18 cellular contexts compared by ENCODE assay signal in the genomic region with DNA sequence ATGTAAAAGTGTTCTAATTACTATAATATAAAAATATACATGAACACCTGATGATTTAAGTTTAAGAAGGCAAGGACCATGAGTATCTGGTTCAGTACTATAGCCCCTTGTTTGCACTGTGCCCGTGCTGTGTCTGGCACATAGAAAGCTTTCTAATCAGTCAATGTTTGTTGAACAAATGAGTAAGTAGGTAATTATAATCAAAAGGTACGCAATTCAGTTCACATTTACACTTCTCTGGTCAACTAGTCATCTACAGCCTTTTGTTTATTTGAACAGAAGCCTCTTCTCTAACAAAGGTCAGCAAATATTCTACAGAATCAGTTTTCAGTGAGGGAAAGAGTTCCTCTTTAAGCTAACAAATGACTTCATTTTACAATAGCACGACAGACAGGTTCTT.
DNase-seq lines count a peak whose midpoint lies in the region; ATAC-seq lines count a peak whose summit lies in the region.
"Had no signal": no experiment of that assay in that cellular context is flagged by ENCODE, and none has a peak within 500 bp of the region (broad histone marks: within the 10 kb centered on the region; RNA-seq: fewer than 3 reads in every experiment).

No MANE protein-coding gene starts in this region.

- peaks cover 6 to 16% of the 10 kb centered on the region in 2 donors for H3K9me3 Mint-ChIP-seq in stimulated activated naive B cell treated with anti-CD40 and anti-IgM and Interleukin-4, amounts not matched to agents 10 μg/mL and 1 μg/mL and 100 μg/mL, for 72 hours
- H3K9me3 Mint-ChIP-seq in CD8-positive, alpha-beta memory T cell = peaks cover 0 to 10% (median 0%) of the 10 kb centered on the region in 5 donors

- H3K4me1 Mint-ChIP-seq in stimulated activated naive B cell treated with anti-CD40 and anti-IgM and Interleukin-4, amounts not matched to agents 10 μg/mL and 1 μg/mL and 100 μg/mL, for 72 hours = no peaks in the 10 kb centered on the region
- H3K4me1 Mint-ChIP-seq in CD8-positive, alpha-beta memory T cell = no peaks in the 10 kb centered on the region
- H3K4me1 Mint-ChIP-seq: IgD-negative memory B cell had no signal

- ATAC-seq in stimulated activated naive B cell treated with anti-CD40 and anti-IgM and Interleukin-4, amounts not matched to agents 10 μg/mL and 1 μg/mL and 100 μg/mL, for 72 hours (replicated peaks) = no peak

- no peak overlapping the region for H3K27ac Mint-ChIP-seq in stimulated activated naive B cell treated with anti-CD40 and anti-IgM and Interleukin-4, amounts not matched to agents 10 μg/mL and 1 μg/mL and 100 μg/mL, for 72 hours
- H3K27ac Mint-ChIP-seq in CD8-positive, alpha-beta memory T cell = no peak overlapping the region
- H3K27ac Mint-ChIP-seq: IgD-negative memory B cell had no signal

- H3K9me3 ChIP-seq in CD8-positive, alpha-beta memory T cell (ENCODE audit: low read length) = no peaks in the 10 kb centered on the region
- H3K9me3 ChIP-seq: Caco-2, SK-N-SH had no signal

- no peaks in the 10 kb centered on the region for H3K36me3 ChIP-seq in CD8-positive, alpha-beta memory T cell (ENCODE audit: insufficient read depth, low read length)
- H3K36me3 ChIP-seq: BLaER1 had no signal

- no peak overlapping the region for H3K27ac ChIP-seq in CD8-positive, alpha-beta memory T cell (ENCODE audit: low read depth, low read length)
- H3K27ac ChIP-seq: BLaER1 had no signal

- H3K4me3 Mint-ChIP-seq in stimulated activated naive B cell treated with anti-CD40 and anti-IgM and Interleukin-4, amounts not matched to agents 10 μg/mL and 1 μg/mL and 100 μg/mL, for 72 hours = no peak overlapping the region
- H3K4me3 Mint-ChIP-seq in CD8-positive, alpha-beta memory T cell = no peak overlapping the region
- H3K4me3 Mint-ChIP-seq: IgD-negative memory B cell had no signal

- no peaks in the 10 kb centered on the region for H3K27me3 Mint-ChIP-seq in stimulated activated naive B cell treated with anti-CD40 and anti-IgM and Interleukin-4, amounts not matched to agents 10 μg/mL and 1 μg/mL and 100 μg/mL, for 72 hours
- peaks cover 0 to 17% of the 10 kb centered on the region in 2 donors for H3K27me3 Mint-ChIP-seq in CD8-positive, alpha-beta memory T cell
- H3K27me3 Mint-ChIP-seq: IgD-negative memory B cell had no signal

- H3K4me1 ChIP-seq in CD8-positive, alpha-beta memory T cell (ENCODE audit: insufficient read depth, low read length) = no peaks in the 10 kb centered on the region
- H3K4me1 ChIP-seq: BLaER1, Caco-2 had no signal

- H3K27me3 ChIP-seq in CD8-positive, alpha-beta memory T cell (ENCODE audit: insufficient read depth, low read length, poor library complexity, severe bottlenecking) = no peaks in the 10 kb centered on the region

- peaks cover 0 to 3% of the 10 kb centered on the region in 2 donors for H3K36me3 Mint-ChIP-seq in stimulated activated naive B cell treated with anti-CD40 and anti-IgM and Interleukin-4, amounts not matched to agents 10 μg/mL and 1 μg/mL and 100 μg/mL, for 72 hours
- no peaks in the 10 kb centered on the region for H3K36me3 Mint-ChIP-seq in CD8-positive, alpha-beta memory T cell
- H3K36me3 Mint-ChIP-seq: IgD-negative memory B cell had no signal

- DNase-seq in COLO668 (lab: John Stamatoyannopoulos, UW; ENCODE audit: unreplicated experiment) = peak; percentile 41
- peak; percentile 8 for DNase-seq in NCI-H1105 (lab: John Stamatoyannopoulos, UW)
- DNase-seq in NCI-H2029 treated with DMSO at 0.1 percent for 48 hours (lab: John Stamatoyannopoulos, UW) = peak; percentile 78
- peak; percentile 97 for DNase-seq in NCI-H748 treated with DMSO at 0.1 percent for 48 hours (lab: John Stamatoyannopoulos, UW)
- no peak for DNase-seq in stimulated activated naive B cell treated with anti-CD40 and anti-IgM and Interleukin-4, amounts not matched to agents 10 μg/mL and 1 μg/mL and 100 μg/mL, for 72 hours
- no peak for DNase-seq in COLO829 (ENCODE audit: low spot score)
- DNase-seq in glomerular visceral epithelial cell (ENCODE audit: extremely low spot score) = no peak
- no peak for DNase-seq in CD8-positive, alpha-beta memory T cell
- DNase-seq: 8988T, Caco-2, DMS79 treated with DMSO at 0.1 percent for 48 hours, HCEC 1CT, MV-4-11, NCI-H524, SK-N-SH, T-helper 1 cell had no signal

- no peak overlapping the region for H3K4me3 ChIP-seq in CD8-positive, alpha-beta memory T cell (ENCODE audit: low read length)
- H3K4me3 ChIP-seq: BLaER1 had no signal

- POLR2A ChIA-PET in CD8-positive, alpha-beta memory T cell (lab: Charles Lee) = no interaction called here

- CTCF ChIA-PET in CD8-positive, alpha-beta memory T cell (lab: Charles Lee) = no interaction called here

Comparison
In these comparisons a context has a peak if more than half of its experiments do, and no peak if none do; other contexts are left out.
1. DNase-seq: peak in COLO668 (single experiment), NCI-H1105 (single experiment), NCI-H2029 treated with DMSO at 0.1 percent for 48 hours (single experiment) and NCI-H748 treated with DMSO at 0.1 percent for 48 hours (single experiment); none in stimulated activated naive B cell treated with anti-CD40 and anti-IgM and Interleukin-4, amounts not matched to agents 10 μg/mL and 1 μg/mL and 100 μg/mL, for 72 hours (single experiment), COLO829 (single experiment), glomerular visceral epithelial cell (single experiment) and CD8-positive, alpha-beta memory T cell (0 of 5).